ENCODE assay signal across 1 cellular context in genomic region chr16:2476345-2476720, GRCh38.
TF ChIP-seq lines count a peak whose summit lies in the region.

No MANE protein-coding gene starts in this region.

TF ChIP-seq in H1, 55 proteins besides CTCF, POLR2A, EP300 and RAD21:
- TF ChIP-seq POU5F1 (IDR thresholded peaks at IDR 0.05; ENCODE audit: low read depth, low read length) (no peak), TAF7 (optimal IDR thresholded peaks at IDR 0.05; ENCODE audit: borderline replicate concordance, low read depth, low read length) (no peak), CREB1 (IDR thresholded peaks at IDR 0.05) (no peak), BCL11A (IDR thresholded peaks at IDR 0.05; ENCODE audit: low read depth in 2 of 2, low read length in 2 of 2) (no peak), TBP (IDR thresholded peaks at IDR 0.05; ENCODE audit: low read depth, low read length) (no peak), SP4 (IDR thresholded peaks at IDR 0.05; ENCODE audit: low read length) (no peak), BACH1 (IDR thresholded peaks at IDR 0.05; ENCODE audit: low read length) (no peak), SRF (IDR thresholded peaks at IDR 0.05; ENCODE audit: low read depth, low read length) (no peak), EGR1 (IDR thresholded peaks at IDR 0.05; ENCODE audit: borderline replicate concordance, low read depth, low read length) (no peak)
- TF ChIP-seq, protein P1, sequence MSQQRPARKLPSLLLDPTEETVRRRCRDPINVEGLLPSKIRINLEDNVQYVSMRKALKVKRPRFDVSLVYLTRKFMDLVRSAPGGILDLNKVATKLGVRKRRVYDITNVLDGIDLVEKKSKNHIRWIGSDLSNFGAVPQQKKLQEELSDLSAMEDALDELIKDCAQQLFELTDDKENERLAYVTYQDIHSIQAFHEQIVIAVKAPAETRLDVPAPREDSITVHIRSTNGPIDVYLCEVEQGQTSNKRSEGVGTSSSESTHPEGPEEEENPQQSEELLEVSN (IDR thresholded peaks at IDR 0.05) = no peak
TF ChIP-seq in H1: peak in this region for 0.
